ENCODE assay signal across 8 cellular contexts in genomic region chr5:90386099-90386710, GRCh38. TPM values are rescaled to one million over a fixed set of nuclear protein-coding genes. Genes with fewer than 3 reads are reported as not detected.
DNase-seq lines count a peak whose midpoint lies in the region; ATAC-seq and TF ChIP-seq lines count a peak whose summit lies in the region.

No MANE protein-coding gene starts in this region.

- H2AFZ ChIP-seq in PC-9, result no peak overlapping the region

- H4K20me1 ChIP-seq in PC-9 (ENCODE audit: insufficient read depth), result no peaks in the 10 kb centered on the region

- H3F3A ChIP-seq in PC-9 (ENCODE audit: insufficient read depth, low read depth), result 0 out of 2 replicates have a peak, but pooled peaks cover 2% of the 10 kb centered on the region

- H3K4me3 Mint-ChIP-seq in activated T-cell treated with anti-CD3 and anti-CD28 coated beads, Interleukin-2, amount 50 U/mL, for 4 hours, result no peak overlapping the region

- no peak overlapping the region for H3K27ac ChIP-seq in heart right ventricle
- H3K27ac ChIP-seq in right cardiac atrium (ENCODE audit: low read length), result no peak overlapping the region
- H3K27ac ChIP-seq in PC-9, result no peak overlapping the region
- no peak overlapping the region for H3K27ac ChIP-seq in uterus

- H3K9me3 ChIP-seq in heart right ventricle, result no peaks in the 10 kb centered on the region
- no peaks in the 10 kb centered on the region for H3K9me3 ChIP-seq in right cardiac atrium (ENCODE audit: control insufficient read depth, low read length)
- H3K9me3 ChIP-seq in PC-9 (ENCODE audit: insufficient read depth, low read depth), result no peaks in the 10 kb centered on the region
- no peaks in the 10 kb centered on the region for H3K9me3 ChIP-seq in uterus

- WGBS in heart right ventricle, 2 donors, result 91 to 94% methylated on average over 1 of the region's 1 CpG
- 90% methylated on average over 1 of the region's 1 CpG for WGBS in right cardiac atrium

- H3K4me2 ChIP-seq in PC-9, result no peak overlapping the region

- no peaks in the 10 kb centered on the region for H3K9me3 Mint-ChIP-seq in activated T-cell treated with anti-CD3 and anti-CD28 coated beads, Interleukin-2, amount 50 U/mL, for 4 hours

- no peak for DNase-seq in heart right ventricle
- DNase-seq in right cardiac atrium, result no peak
- DNase-seq in PC-9, result peak in 1 of 2 experiments; percentile 37
- DNase-seq in fibroblast of the aortic adventitia (ENCODE audit: low read depth), result peak; percentile 41
- no peak for DNase-seq in uterus
- DNase-seq in activated T-cell treated with anti-CD3 and anti-CD28 coated beads, Interleukin-2, amount 50 U/mL, for 4 hours, result no peak
- no peak for DNase-seq in NCI-H774 (lab: John Stamatoyannopoulos, UW)

- no peak for TF ChIP-seq POLR2A in uterus (IDR thresholded peaks at IDR 0.05)

- H3K4me3 ChIP-seq in heart right ventricle (no peak overlapping the region), right cardiac atrium (ENCODE audit: low read length) (no peak overlapping the region), PC-9 (no peak overlapping the region), fibroblast of the aortic adventitia (ENCODE audit: low read depth, low read length) (no peak overlapping the region), uterus (no peak overlapping the region)

- H3K4me1 ChIP-seq in heart right ventricle, result peaks cover 0 to 12% (median 0%) of the 10 kb centered on the region in 9 donors
- H3K4me1 ChIP-seq in right cardiac atrium (ENCODE audit: control insufficient read depth, insufficient read depth, low read length), result no peaks in the 10 kb centered on the region
- peaks cover 5% of the 10 kb centered on the region; the same call in 1 of the 2 replicates for H3K4me1 ChIP-seq in PC-9 (replicated peaks; ENCODE audit: insufficient read depth)
- no peaks in the 10 kb centered on the region for H3K4me1 ChIP-seq in uterus

- no peak for ATAC-seq in heart right ventricle
- ATAC-seq in right cardiac atrium, result no peak
- no peak for ATAC-seq in activated T-cell treated with anti-CD3 and anti-CD28 coated beads, Interleukin-2, amount 50 U/mL, for 4 hours
- no peak for ATAC-seq in GM21447 (IDR thresholded peaks at IDR 0.05; ENCODE audit: unreplicated experiment)

- H3K79me2 ChIP-seq in PC-9 (ENCODE audit: low read depth), result no peaks in the 10 kb centered on the region

- H3K36me3 ChIP-seq in heart right ventricle (no peaks in the 10 kb centered on the region), PC-9 (ENCODE audit: low read depth) (no peaks in the 10 kb centered on the region), uterus (no peaks in the 10 kb centered on the region)

- H3K9me2 ChIP-seq in PC-9 (ENCODE audit: insufficient read depth), result no peaks in the 10 kb centered on the region

- BruUV-seq in PC-9 (replicated peaks; lab: Mats Ljungman, UMichigan), result no TSS peak

- intact Hi-C loops in heart right ventricle (cut with DNase I), result loop anchor here in 2 of 10 donors (5.0 to 10.0 kb wide), 2 partner anchors 1659 to 1661 kb away; no protein-coding TSS in a partner anchor
- intact Hi-C loops in right cardiac atrium (cut with DNase I), result no loop called here
- intact Hi-C loops in PC-9 (cut with micrococcal nuclease; ENCODE audit: unreplicated experiment), result loop anchor here (2.0 to 10.0 kb wide), 2 partner anchors 121 to 1657 kb away; no protein-coding TSS in a partner anchor
- intact Hi-C loops in uterus (cut with DNase I; ENCODE audit: low total_unique reads), result no loop called here

- POLR2A ChIA-PET in PC-9 (lab: Charles Lee; ENCODE audit: unreplicated experiment), result no interaction called here

- TF ChIP-seq CTCF in heart right ventricle (IDR thresholded peaks at IDR 0.05), result peak in 8 of 9 donors; percentile 12 to 63 (median 54)
- peak; percentile 72 for TF ChIP-seq CTCF in PC-9 (conservative IDR thresholded peaks at IDR 0.05)
- TF ChIP-seq CTCF in fibroblast of the aortic adventitia (IDR thresholded peaks at IDR 0.05; ENCODE audit: insufficient read depth, low read length), result peak; percentile 64
- peak in 3 of 4 experiments; percentile 39 to 44 (median 44) for TF ChIP-seq CTCF in uterus (IDR thresholded peaks at IDR 0.05)

- no peaks in the 10 kb centered on the region for H3K36me3 Mint-ChIP-seq in activated T-cell treated with anti-CD3 and anti-CD28 coated beads, Interleukin-2, amount 50 U/mL, for 4 hours (ENCODE audit: insufficient read depth)

- peaks cover 7% of the 10 kb centered on the region for H3K27me3 Mint-ChIP-seq in activated T-cell treated with anti-CD3 and anti-CD28 coated beads, Interleukin-2, amount 50 U/mL, for 4 hours (ENCODE audit: low read depth)

- no peaks in the 10 kb centered on the region for H3K4me1 Mint-ChIP-seq in activated T-cell treated with anti-CD3 and anti-CD28 coated beads, Interleukin-2, amount 50 U/mL, for 4 hours (ENCODE audit: low read depth)

- H3K27me3 ChIP-seq in heart right ventricle, result no peaks in the 10 kb centered on the region
- no peaks in the 10 kb centered on the region for H3K27me3 ChIP-seq in right cardiac atrium (ENCODE audit: control insufficient read depth, insufficient read depth)
- H3K27me3 ChIP-seq in PC-9 (ENCODE audit: insufficient read depth, low read depth), result no peaks in the 10 kb centered on the region
- H3K27me3 ChIP-seq in uterus, result no peaks in the 10 kb centered on the region

- CTCF ChIA-PET in PC-9 (lab: Charles Lee), result interaction anchor here (1.1 kb wide), 1 partner anchor 1659 kb away, joined by 3 read pairs; no protein-coding TSS in a partner anchor

RNA-seq across cellular contexts. Expression of gene CETN3, which starts 23.4 kb away (rescaled TPM):
- 10 to 100 TPM; 17.2 to 26.6 (median 21.3) TPM for total RNA-seq in heart right ventricle
- 10 to 100 TPM; 14.4 to 18.4 TPM for polyA plus RNA-seq in heart right ventricle
- total RNA-seq in right cardiac atrium, result 10 to 100 TPM; 17.6 to 30.7 (median 22.8) TPM
- 37.8 TPM for polyA plus RNA-seq in right cardiac atrium
- total RNA-seq in PC-9 (2021), result 29.3 and 35.6 TPM in 2 replicates
- total RNA-seq in fibroblast of the aortic adventitia (ENCODE audit: low replicate concordance), result 17.2 and 60.8 TPM in 2 replicates
- 10 to 100 TPM; 16.8 to 80.4 (median 57.6) TPM for total RNA-seq in uterus
- 10 to 100 TPM; 28.4 to 33.6 (median 32.4) TPM for total RNA-seq in activated T-cell treated with anti-CD3 and anti-CD28 coated beads, Interleukin-2, amount 50 U/mL, for 4 hours
